ENCODE assay signal across 22 cellular contexts in the genomic region with DNA sequence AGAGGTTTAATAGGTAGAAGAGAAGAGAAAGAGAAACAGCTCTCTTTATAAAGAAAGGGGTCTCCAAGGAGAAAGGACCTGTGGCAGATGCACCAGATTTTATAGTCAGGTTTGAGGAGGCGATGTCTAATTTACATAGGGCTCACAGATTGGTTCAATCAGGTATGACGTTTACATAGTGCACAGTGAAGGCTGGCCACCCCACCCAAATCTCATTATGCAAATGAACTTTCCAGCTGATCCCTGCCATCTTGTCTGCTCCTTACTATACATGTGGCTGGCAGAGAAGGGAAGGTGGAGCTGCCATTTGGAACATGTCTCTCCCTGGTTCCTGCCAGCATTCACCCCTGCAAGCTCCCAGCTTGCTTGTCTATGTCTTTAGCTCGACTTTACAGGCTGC.
"Had no signal": no experiment of that assay in that cellular context is flagged by ENCODE, and none has a peak within 500 bp of the region (broad histone marks: within the 10 kb centered on the region; RNA-seq: fewer than 3 reads in every experiment).

No MANE protein-coding gene starts in this region.

- H3K9me3 Mint-ChIP-seq: stimulated activated effector memory CD8-positive, alpha-beta T cell treated with anti-CD3 and anti-CD28 coated beads, Interleukin-12 subunit alpha, Interleukin-12 subunit beta, amount 100 ng/mL, for 72 hours had no signal

- H3K4me3 ChIP-seq: gastrocnemius medialis, ovary, psoas muscle, sigmoid colon, stomach, thyroid gland, vagina had no signal

- H3K9me3 ChIP-seq: gastrocnemius medialis, ovary, psoas muscle, sigmoid colon, stomach, thyroid gland, vagina had no signal

- DNase-seq: effector CD8-positive, alpha-beta T cell; endodermal cell; gastrocnemius medialis; head of caudate nucleus; kidney; natural killer cell; occipital lobe; ovary; posterior cingulate gyrus; psoas muscle; right cardiac atrium; sigmoid colon; stimulated activated CD4-positive, alpha-beta T cell treated with anti-CD3 and anti-CD28 coated beads, Interleukin-2, amount 100 ng/mL, for 24 hours; stimulated activated CD4-positive, alpha-beta T cell treated with anti-CD3 and anti-CD28 coated beads, Interleukin-4, amount 100 ng/mL, for 24 hours; stimulated activated naive CD4-positive, alpha-beta T cell treated with Interleukin-2 at 50 U/mL for 16 hours; stomach; thyroid gland had no signal

- H3K4me1 ChIP-seq: gastrocnemius medialis, psoas muscle, sigmoid colon, stomach, thyroid gland, vagina had no signal

- H3K36me3 Mint-ChIP-seq: natural killer cell; stimulated activated effector memory CD8-positive, alpha-beta T cell treated with anti-CD3 and anti-CD28 coated beads, Interleukin-12 subunit alpha, Interleukin-12 subunit beta, amount 100 ng/mL, for 72 hours had no signal

- H3K36me3 ChIP-seq: gastrocnemius medialis, ovary, sigmoid colon, stomach, thyroid gland, vagina had no signal

- H3K4me3 Mint-ChIP-seq: dendritic cell treated with granulocyte-macrophage colony-stimulating factor and Interleukin-4, amounts not matched to agents 40 ng/mL and 50 ng/mL, for 4 days; endodermal cell; natural killer cell; stimulated activated effector memory CD8-positive, alpha-beta T cell treated with anti-CD3 and anti-CD28 coated beads, Interleukin-12 subunit alpha, Interleukin-12 subunit beta, amount 100 ng/mL, for 72 hours had no signal

- ATAC-seq: esophagus mucosa; gastrocnemius medialis; left lobe of liver; natural killer cell; psoas muscle; right cardiac atrium; stimulated activated effector memory CD8-positive, alpha-beta T cell treated with anti-CD3 and anti-CD28 coated beads, Interleukin-12 subunit alpha, Interleukin-12 subunit beta, amount 100 ng/mL, for 72 hours had no signal

- H3K27ac ChIP-seq: gastrocnemius medialis, ovary, psoas muscle, sigmoid colon, stomach, thyroid gland, vagina had no signal

- H3K27ac Mint-ChIP-seq: dendritic cell treated with granulocyte-macrophage colony-stimulating factor and Interleukin-4, amounts not matched to agents 40 ng/mL and 50 ng/mL, for 4 days; endodermal cell; natural killer cell; stimulated activated effector memory CD8-positive, alpha-beta T cell treated with anti-CD3 and anti-CD28 coated beads, Interleukin-12 subunit alpha, Interleukin-12 subunit beta, amount 100 ng/mL, for 72 hours had no signal

- FAIRE-seq: kidney had no signal

- H3K27me3 Mint-ChIP-seq: dendritic cell treated with granulocyte-macrophage colony-stimulating factor and Interleukin-4, amounts not matched to agents 40 ng/mL and 50 ng/mL, for 4 days had no signal

- H3K4me1 Mint-ChIP-seq: endodermal cell; natural killer cell; stimulated activated effector memory CD8-positive, alpha-beta T cell treated with anti-CD3 and anti-CD28 coated beads, Interleukin-12 subunit alpha, Interleukin-12 subunit beta, amount 100 ng/mL, for 72 hours had no signal

- H3K27me3 ChIP-seq: gastrocnemius medialis, ovary, sigmoid colon, stomach, thyroid gland, vagina had no signal
